Comparison of ENCODE assay signal across 14 cellular contexts in genomic region chr3:150170843-150171513, GRCh38.
DNase-seq lines count a peak whose midpoint lies in the region; ATAC-seq and TF ChIP-seq lines count a peak whose summit lies in the region.
"Had no signal": no experiment of that assay in that cellular context is flagged by ENCODE, and none has a peak within 500 bp of the region (broad histone marks: within the 10 kb centered on the region; RNA-seq: fewer than 3 reads in every experiment).

No MANE protein-coding gene starts in this region.

- H3K9me3 ChIP-seq in WERI-Rb-1 (ENCODE audit: severe bottlenecking), result no peaks in the 10 kb centered on the region
- H3K9me3 ChIP-seq: SK-N-SH had no signal

- no peaks in the 10 kb centered on the region for H3K36me3 ChIP-seq in WERI-Rb-1

- no peak for TF ChIP-seq CTCF in WERI-Rb-1 (IDR thresholded peaks at IDR 0.05; ENCODE audit: low read depth, low read length)

- H3K27me3 ChIP-seq in WERI-Rb-1 (ENCODE audit: insufficient read depth, low read depth, severe bottlenecking), result no peaks in the 10 kb centered on the region

- no peak overlapping the region for H3K4me3 ChIP-seq in WERI-Rb-1 (ENCODE audit: low read depth, low read length)

- no peak overlapping the region for H3K27ac ChIP-seq in WERI-Rb-1
- H3K27ac ChIP-seq: HL-60, VCaP had no signal

- ATAC-seq in GM18520 (IDR thresholded peaks at IDR 0.05; ENCODE audit: unreplicated experiment), result no peak
- no peak for ATAC-seq in HG03342 (IDR thresholded peaks at IDR 0.05; ENCODE audit: unreplicated experiment)
- no peak for ATAC-seq in GM18873 (IDR thresholded peaks at IDR 0.05; ENCODE audit: low FRiP score, unreplicated experiment)
- ATAC-seq: activated naive CD4-positive, alpha-beta T cell treated with anti-CD3 and anti-CD28 coated beads, Interleukin-2, amount 50 U/mL, for 72 hours; esophagus mucosa had no signal

- peak in 11 of 14 donors; percentile 12 to 70 (median 54) for DNase-seq in C1 segment of cervical spinal cord (lab: John Stamatoyannopoulos, UW)
- DNase-seq in NCI-H146 treated with DMSO at 0.1 percent for 48 hours (lab: John Stamatoyannopoulos, UW; ENCODE audit: unreplicated experiment), result peak; percentile 20
- peak; percentile 30 for DNase-seq in WERI-Rb-1
- DNase-seq in medulla oblongata (ENCODE audit: extremely low spot score), result peak; percentile 88
- DNase-seq in COLO829 (ENCODE audit: low spot score), result no peak
- DNase-seq: DND-41, SK-N-SH had no signal
